ENCODE assay signal across 8 cellular contexts in genomic region chr16:85552980-85553435, GRCh38.
DNase-seq lines count a peak whose midpoint lies in the region; ATAC-seq and TF ChIP-seq lines count a peak whose summit lies in the region.

No MANE protein-coding gene starts in this region.

- peaks cover 48% of the 10 kb centered on the region for H3K27me3 Mint-ChIP-seq in activated naive CD4-positive, alpha-beta T cell treated with anti-CD3 and anti-CD28 coated beads, Interleukin-2, amount 10 ng/mL, durations not matched to agents 7 days and 5 days
- peaks cover 2% of the 10 kb centered on the region for H3K27me3 Mint-ChIP-seq in activated CD8-positive, alpha-beta T cell treated with anti-CD3 and anti-CD28 coated beads, Interleukin-2, amount 10 ng/mL, durations not matched to agents 7 days and 5 days (ENCODE audit: low read depth)

- WGBS in tibial nerve, 2 donors = 4% methylated on average over 21 to 32 of the region's 43 CpGs

- peak overlapping the region; percentile 51 for H3K4me3 ChIP-seq in kidney epithelial cell (ENCODE audit: low read depth, low read length)
- peak overlapping the region in 3 of 4 donors; percentile 49 to 92 (median 69) for H3K4me3 ChIP-seq in tibial nerve

- TF ChIP-seq EP300 in tibial nerve (IDR thresholded peaks at IDR 0.05) = no peak

- TF ChIP-seq POLR2A in tibial nerve (IDR thresholded peaks at IDR 0.05) = no peak

- no peaks in the 10 kb centered on the region for H3K36me3 Mint-ChIP-seq in activated naive CD4-positive, alpha-beta T cell treated with anti-CD3 and anti-CD28 coated beads, Interleukin-2, amount 10 ng/mL, durations not matched to agents 7 days and 5 days
- H3K36me3 Mint-ChIP-seq in activated CD8-positive, alpha-beta T cell treated with anti-CD3 and anti-CD28 coated beads, Interleukin-2, amount 10 ng/mL, durations not matched to agents 7 days and 5 days (ENCODE audit: low read depth) = peaks cover 6% of the 10 kb centered on the region

- H3K9me3 Mint-ChIP-seq in activated naive CD4-positive, alpha-beta T cell treated with anti-CD3 and anti-CD28 coated beads, Interleukin-2, amount 10 ng/mL, durations not matched to agents 7 days and 5 days = no peaks in the 10 kb centered on the region
- no peaks in the 10 kb centered on the region for H3K9me3 Mint-ChIP-seq in activated CD8-positive, alpha-beta T cell treated with anti-CD3 and anti-CD28 coated beads, Interleukin-2, amount 10 ng/mL, durations not matched to agents 7 days and 5 days (ENCODE audit: insufficient read depth)

- TF ChIP-seq CTCF in kidney epithelial cell (IDR thresholded peaks at IDR 0.05; ENCODE audit: insufficient read depth, low read length, poor library complexity, severe bottlenecking) (no peak), tibial nerve (IDR thresholded peaks at IDR 0.05) (no peak), GM10266 (IDR thresholded peaks at IDR 0.05; ENCODE audit: control insufficient read depth, insufficient read depth, low read depth, missing control alignments) (no peak)

- peaks cover 27% of the 10 kb centered on the region for H3K4me1 Mint-ChIP-seq in activated naive CD4-positive, alpha-beta T cell treated with anti-CD3 and anti-CD28 coated beads, Interleukin-2, amount 10 ng/mL, durations not matched to agents 7 days and 5 days
- H3K4me1 Mint-ChIP-seq in activated CD8-positive, alpha-beta T cell treated with anti-CD3 and anti-CD28 coated beads, Interleukin-2, amount 10 ng/mL, durations not matched to agents 7 days and 5 days (ENCODE audit: low read depth) = peaks cover 29% of the 10 kb centered on the region

- H3K27ac Mint-ChIP-seq in activated naive CD4-positive, alpha-beta T cell treated with anti-CD3 and anti-CD28 coated beads, Interleukin-2, amount 10 ng/mL, durations not matched to agents 7 days and 5 days = peak overlapping the region; percentile 39
- H3K27ac Mint-ChIP-seq in activated CD8-positive, alpha-beta T cell treated with anti-CD3 and anti-CD28 coated beads, Interleukin-2, amount 10 ng/mL, durations not matched to agents 7 days and 5 days = peak overlapping the region; percentile 45

- no peaks in the 10 kb centered on the region for H3K9me3 ChIP-seq in tibial nerve

- H3K27ac ChIP-seq in tibial nerve = peak overlapping the region; percentile 51 to 91 (median 88)

- H3K4me1 ChIP-seq in tibial nerve = peaks cover 0 to 54% (median 3%) of the 10 kb centered on the region in 4 donors

- ATAC-seq in activated CD8-positive, alpha-beta T cell treated with anti-CD3 and anti-CD28 coated beads, Interleukin-2, amount 10 ng/mL, durations not matched to agents 7 days and 5 days = no peak
- ATAC-seq in HG02571 (IDR thresholded peaks at IDR 0.05; ENCODE audit: unreplicated experiment) = no peak

- POLR2A ChIA-PET in activated CD8-positive, alpha-beta T cell treated with anti-CD3 and anti-CD28 coated beads, Interleukin-2, amount 10 ng/mL, durations not matched to agents 7 days and 5 days (lab: Charles Lee) = interaction anchor here (1.1 to 6.1 kb wide), 8 partner anchors 8 to 63 kb away, joined by 3 to 67 read pairs (median 8); partner anchors contain the start of gene GSE1

- peak overlapping the region; percentile 57 for H3K4me3 Mint-ChIP-seq in activated naive CD4-positive, alpha-beta T cell treated with anti-CD3 and anti-CD28 coated beads, Interleukin-2, amount 10 ng/mL, durations not matched to agents 7 days and 5 days
- peak overlapping the region; percentile 65 for H3K4me3 Mint-ChIP-seq in activated CD8-positive, alpha-beta T cell treated with anti-CD3 and anti-CD28 coated beads, Interleukin-2, amount 10 ng/mL, durations not matched to agents 7 days and 5 days

- no peak for DNase-seq in activated naive CD4-positive, alpha-beta T cell treated with anti-CD3 and anti-CD28 coated beads, Interleukin-2, amount 10 ng/mL, durations not matched to agents 7 days and 5 days
- DNase-seq in activated naive CD4-positive, alpha-beta T cell (lab: John Stamatoyannopoulos, UW) = no peak
- DNase-seq in activated CD8-positive, alpha-beta T cell treated with anti-CD3 and anti-CD28 coated beads, Interleukin-2, amount 10 ng/mL, durations not matched to agents 7 days and 5 days = no peak
- DNase-seq in kidney epithelial cell (ENCODE audit: low read depth) = no peak
- DNase-seq in tibial nerve (ENCODE audit: low spot score in 2 of 2) = no peak
- no peak for DNase-seq in GM10266 (ENCODE audit: extremely low spot score)
- DNase-seq in NCI-H345 treated with DMSO at 0.1 percent for 48 hours (lab: John Stamatoyannopoulos, UW; ENCODE audit: unreplicated experiment) = no peak

- CTCF ChIA-PET in activated naive CD4-positive, alpha-beta T cell treated with anti-CD3 and anti-CD28 coated beads, Interleukin-2, amount 10 ng/mL, durations not matched to agents 7 days and 5 days (lab: Charles Lee) = interaction anchor here (1.2 to 3.2 kb wide), 7 partner anchors 16 to 132 kb away, joined by 5 to 14 read pairs (median 6); no protein-coding TSS in a partner anchor
- CTCF ChIA-PET in activated CD8-positive, alpha-beta T cell treated with anti-CD3 and anti-CD28 coated beads, Interleukin-2, amount 10 ng/mL, durations not matched to agents 7 days and 5 days (lab: Charles Lee) = interaction anchor here (1.0 to 4.5 kb wide), 14 partner anchors 11 to 245 kb away, joined by 3 to 69 read pairs (median 6); no protein-coding TSS in a partner anchor

- H3K36me3 ChIP-seq in kidney epithelial cell (ENCODE audit: control insufficient read depth, insufficient read depth, low read length) (no peaks in the 10 kb centered on the region), tibial nerve (no peaks in the 10 kb centered on the region)

- H3K27me3 ChIP-seq in kidney epithelial cell (ENCODE audit: control insufficient read depth, insufficient read depth, low read length) = no peaks in the 10 kb centered on the region
- no peaks in the 10 kb centered on the region for H3K27me3 ChIP-seq in tibial nerve
